In genomic region chr12:1760566-1761382, GRCh38 we compare ENCODE assay signal across 1 cellular context.
TF ChIP-seq lines count a peak whose summit lies in the region.

No MANE protein-coding gene starts in this region.

TF ChIP-seq in HepG2, 621 proteins besides CTCF, POLR2A, EP300 and RAD21 (continued from another document and continues in another):
- TF ChIP-seq ZNF609 (CRISPR knock-in tag; IDR thresholded peaks at IDR 0.05; ENCODE audit: borderline replicate concordance) (no peak), PAWR (CRISPR knock-in tag; IDR thresholded peaks at IDR 0.05; ENCODE audit: borderline replicate concordance) (no peak), NRL (CRISPR knock-in tag; IDR thresholded peaks at IDR 0.05; ENCODE audit: borderline replicate concordance) (no peak), JUNB (CRISPR knock-in tag; IDR thresholded peaks at IDR 0.05; ENCODE audit: borderline replicate concordance) (peak; percentile 76; the same call in 1 of the 2 replicates), MBNL3 (CRISPR knock-in tag; conservative IDR thresholded peaks at IDR 0.05) (no peak), TRIM24 (CRISPR knock-in tag; IDR thresholded peaks at IDR 0.05) (no peak), ZNF883 (CRISPR knock-in tag; IDR thresholded peaks at IDR 0.05; ENCODE audit: not compliant biosample characterization) (no peak), ZNF331 (CRISPR knock-in tag; IDR thresholded peaks at IDR 0.05) (peak; percentile 78), PPARG (CRISPR knock-in tag; conservative IDR thresholded peaks at IDR 0.05) (peak; percentile 79), ZBTB44 (CRISPR knock-in tag; IDR thresholded peaks at IDR 0.05) (no peak), PTBP1 (IDR thresholded peaks at IDR 0.05; ENCODE audit: low read depth, low read length, poor library complexity, severe bottlenecking) (no peak), ZNF382 (CRISPR knock-in tag; IDR thresholded peaks at IDR 0.05; ENCODE audit: borderline replicate concordance) (no peak), ZHX2 (IDR thresholded peaks at IDR 0.05; ENCODE audit: low read depth) (no peak), ZHX2 (CRISPR knock-in tag; IDR thresholded peaks at IDR 0.05; ENCODE audit: borderline replicate concordance) (no peak), ZNF737 (CRISPR knock-in tag; IDR thresholded peaks at IDR 0.05; ENCODE audit: borderline replicate concordance) (no peak), ZBTB37 (CRISPR knock-in tag; IDR thresholded peaks at IDR 0.05) (no peak), KDM5A (IDR thresholded peaks at IDR 0.05; ENCODE audit: borderline replicate concordance, low read length) (no peak; the same call in 1 of the 2 replicates)
- TF ChIP-seq, protein P1, sequence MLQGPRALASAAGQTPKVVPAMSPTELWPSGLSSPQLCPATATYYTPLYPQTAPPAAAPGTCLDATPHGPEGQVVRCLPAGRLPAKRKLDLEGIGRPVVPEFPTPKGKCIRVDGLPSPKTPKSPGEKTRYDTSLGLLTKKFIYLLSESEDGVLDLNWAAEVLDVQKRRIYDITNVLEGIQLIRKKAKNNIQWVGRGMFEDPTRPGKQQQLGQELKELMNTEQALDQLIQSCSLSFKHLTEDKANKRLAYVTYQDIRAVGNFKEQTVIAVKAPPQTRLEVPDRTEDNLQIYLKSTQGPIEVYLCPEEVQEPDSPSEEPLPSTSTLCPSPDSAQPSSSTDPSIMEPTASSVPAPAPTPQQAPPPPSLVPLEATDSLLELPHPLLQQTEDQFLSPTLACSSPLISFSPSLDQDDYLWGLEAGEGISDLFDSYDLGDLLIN (CRISPR knock-in tag; IDR thresholded peaks at IDR 0.05; ENCODE audit: borderline replicate concordance) = no peak
- TF ChIP-seq, protein P2, sequence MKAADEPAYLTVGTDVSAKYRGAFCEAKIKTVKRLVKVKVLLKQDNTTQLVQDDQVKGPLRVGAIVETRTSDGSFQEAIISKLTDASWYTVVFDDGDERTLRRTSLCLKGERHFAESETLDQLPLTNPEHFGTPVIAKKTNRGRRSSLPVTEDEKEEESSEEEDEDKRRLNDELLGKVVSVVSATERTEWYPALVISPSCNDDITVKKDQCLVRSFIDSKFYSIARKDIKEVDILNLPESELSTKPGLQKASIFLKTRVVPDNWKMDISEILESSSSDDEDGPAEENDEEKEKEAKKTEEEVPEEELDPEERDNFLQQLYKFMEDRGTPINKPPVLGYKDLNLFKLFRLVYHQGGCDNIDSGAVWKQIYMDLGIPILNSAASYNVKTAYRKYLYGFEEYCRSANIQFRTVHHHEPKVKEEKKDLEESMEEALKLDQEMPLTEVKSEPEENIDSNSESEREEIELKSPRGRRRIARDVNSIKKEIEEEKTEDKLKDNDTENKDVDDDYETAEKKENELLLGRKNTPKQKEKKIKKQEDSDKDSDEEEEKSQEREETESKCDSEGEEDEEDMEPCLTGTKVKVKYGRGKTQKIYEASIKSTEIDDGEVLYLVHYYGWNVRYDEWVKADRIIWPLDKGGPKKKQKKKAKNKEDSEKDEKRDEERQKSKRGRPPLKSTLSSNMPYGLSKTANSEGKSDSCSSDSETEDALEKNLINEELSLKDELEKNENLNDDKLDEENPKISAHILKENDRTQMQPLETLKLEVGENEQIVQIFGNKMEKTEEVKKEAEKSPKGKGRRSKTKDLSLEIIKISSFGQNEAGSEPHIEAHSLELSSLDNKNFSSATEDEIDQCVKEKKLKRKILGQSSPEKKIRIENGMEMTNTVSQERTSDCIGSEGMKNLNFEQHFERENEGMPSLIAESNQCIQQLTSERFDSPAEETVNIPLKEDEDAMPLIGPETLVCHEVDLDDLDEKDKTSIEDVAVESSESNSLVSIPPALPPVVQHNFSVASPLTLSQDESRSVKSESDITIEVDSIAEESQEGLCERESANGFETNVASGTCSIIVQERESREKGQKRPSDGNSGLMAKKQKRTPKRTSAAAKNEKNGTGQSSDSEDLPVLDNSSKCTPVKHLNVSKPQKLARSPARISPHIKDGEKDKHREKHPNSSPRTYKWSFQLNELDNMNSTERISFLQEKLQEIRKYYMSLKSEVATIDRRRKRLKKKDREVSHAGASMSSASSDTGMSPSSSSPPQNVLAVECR (CRISPR knock-in tag; IDR thresholded peaks at IDR 0.05; ENCODE audit: borderline replicate concordance) = no peak
- TF ChIP-seq, protein P3, sequence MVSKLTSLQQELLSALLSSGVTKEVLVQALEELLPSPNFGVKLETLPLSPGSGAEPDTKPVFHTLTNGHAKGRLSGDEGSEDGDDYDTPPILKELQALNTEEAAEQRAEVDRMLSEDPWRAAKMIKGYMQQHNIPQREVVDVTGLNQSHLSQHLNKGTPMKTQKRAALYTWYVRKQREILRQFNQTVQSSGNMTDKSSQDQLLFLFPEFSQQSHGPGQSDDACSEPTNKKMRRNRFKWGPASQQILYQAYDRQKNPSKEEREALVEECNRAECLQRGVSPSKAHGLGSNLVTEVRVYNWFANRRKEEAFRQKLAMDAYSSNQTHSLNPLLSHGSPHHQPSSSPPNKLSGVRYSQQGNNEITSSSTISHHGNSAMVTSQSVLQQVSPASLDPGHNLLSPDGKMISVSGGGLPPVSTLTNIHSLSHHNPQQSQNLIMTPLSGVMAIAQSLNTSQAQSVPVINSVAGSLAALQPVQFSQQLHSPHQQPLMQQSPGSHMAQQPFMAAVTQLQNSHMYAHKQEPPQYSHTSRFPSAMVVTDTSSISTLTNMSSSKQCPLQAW (CRISPR knock-in tag; IDR thresholded peaks at IDR 0.05) = peak; percentile 66
- TF ChIP-seq, protein P4, sequence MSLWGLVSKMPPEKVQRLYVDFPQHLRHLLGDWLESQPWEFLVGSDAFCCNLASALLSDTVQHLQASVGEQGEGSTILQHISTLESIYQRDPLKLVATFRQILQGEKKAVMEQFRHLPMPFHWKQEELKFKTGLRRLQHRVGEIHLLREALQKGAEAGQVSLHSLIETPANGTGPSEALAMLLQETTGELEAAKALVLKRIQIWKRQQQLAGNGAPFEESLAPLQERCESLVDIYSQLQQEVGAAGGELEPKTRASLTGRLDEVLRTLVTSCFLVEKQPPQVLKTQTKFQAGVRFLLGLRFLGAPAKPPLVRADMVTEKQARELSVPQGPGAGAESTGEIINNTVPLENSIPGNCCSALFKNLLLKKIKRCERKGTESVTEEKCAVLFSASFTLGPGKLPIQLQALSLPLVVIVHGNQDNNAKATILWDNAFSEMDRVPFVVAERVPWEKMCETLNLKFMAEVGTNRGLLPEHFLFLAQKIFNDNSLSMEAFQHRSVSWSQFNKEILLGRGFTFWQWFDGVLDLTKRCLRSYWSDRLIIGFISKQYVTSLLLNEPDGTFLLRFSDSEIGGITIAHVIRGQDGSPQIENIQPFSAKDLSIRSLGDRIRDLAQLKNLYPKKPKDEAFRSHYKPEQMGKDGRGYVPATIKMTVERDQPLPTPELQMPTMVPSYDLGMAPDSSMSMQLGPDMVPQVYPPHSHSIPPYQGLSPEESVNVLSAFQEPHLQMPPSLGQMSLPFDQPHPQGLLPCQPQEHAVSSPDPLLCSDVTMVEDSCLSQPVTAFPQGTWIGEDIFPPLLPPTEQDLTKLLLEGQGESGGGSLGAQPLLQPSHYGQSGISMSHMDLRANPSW (CRISPR knock-in tag; IDR thresholded peaks at IDR 0.05; ENCODE audit: borderline replicate concordance) = no peak; the same call in 1 of the 2 replicates
